Comparison of ENCODE assay signal across 18 cellular contexts in the genomic region with DNA sequence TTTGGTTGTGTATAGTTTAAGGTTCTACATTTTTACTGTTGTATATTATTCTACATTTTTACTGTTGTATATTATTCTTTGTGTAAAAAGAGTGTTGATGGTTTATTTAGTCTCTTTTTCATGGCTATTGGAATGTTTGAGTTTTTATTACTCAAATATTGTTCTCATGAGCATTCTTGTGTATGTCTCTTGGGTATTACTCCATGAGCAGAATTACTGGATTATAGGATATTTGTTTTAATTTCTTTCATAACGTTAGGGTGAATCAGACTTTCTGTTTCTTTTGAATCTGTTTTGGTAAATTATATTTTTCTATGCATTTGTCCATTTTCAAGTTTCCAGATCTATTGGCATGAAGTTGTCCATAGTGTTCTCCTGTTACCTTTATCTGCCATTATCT.
"Had no signal": no experiment of that assay in that cellular context is flagged by ENCODE, and none has a peak within 500 bp of the region (broad histone marks: within the 10 kb centered on the region; RNA-seq: fewer than 3 reads in every experiment).

No MANE protein-coding gene starts in this region.

- H3K27me3 ChIP-seq: pancreas, right atrium auricular region, upper lobe of right lung had no signal

- H3K4me1 ChIP-seq: psoas muscle, right atrium auricular region, upper lobe of right lung had no signal

- H3K4me3 ChIP-seq: pancreas, psoas muscle, right atrium auricular region, upper lobe of right lung had no signal

- H3K9me3 ChIP-seq: pancreas, psoas muscle, right atrium auricular region, upper lobe of right lung had no signal

- H3K36me3 ChIP-seq: pancreas, right atrium auricular region, upper lobe of right lung had no signal

- ATAC-seq: activated CD8-positive, alpha-beta T cell treated with anti-CD3 and anti-CD28 coated beads, Interleukin-2, amount 10 ng/mL, durations not matched to agents 7 days and 5 days; left ventricle myocardium superior; natural killer cell; pancreas; psoas muscle; upper lobe of right lung had no signal

- H3K27ac ChIP-seq: epithelial cell of prostate, pancreas, psoas muscle, right atrium auricular region, upper lobe of right lung had no signal

- DNase-seq: activated CD4-positive, alpha-beta T cell treated with anti-CD3 and anti-CD28 coated beads for 1 hour; activated CD4-positive, alpha-beta T cell treated with anti-CD3 and anti-CD28 coated beads, Interleukin-2, amount 50 U/mL, for 1 hour; activated CD8-positive, alpha-beta T cell treated with anti-CD3 and anti-CD28 coated beads, Interleukin-2, amount 10 ng/mL, durations not matched to agents 7 days and 5 days; activated naive CD4-positive, alpha-beta T cell; activated naive CD8-positive, alpha-beta T cell treated with anti-CD3 and anti-CD28 coated beads for 36 hours; amniotic stem cell; immature natural killer cell; left ventricle myocardium superior; mammary epithelial cell; natural killer cell; pancreas; psoas muscle; stimulated activated CD4-positive, alpha-beta T cell treated with anti-CD3 and anti-CD28 coated beads, Interleukin-4, amount 100 ng/mL, for 24 hours; stimulated activated naive CD4-positive, alpha-beta T cell treated with Interleukin-2 at 50 U/mL for 16 hours; T-helper 1 cell; upper lobe of right lung had no signal
